Comparison of ENCODE assay signal across 21 cellular contexts in genomic region chr18:37574113-37574512, GRCh38. TPM values are rescaled to one million over a fixed set of nuclear protein-coding genes. Genes with fewer than 3 reads are reported as not detected.
DNase-seq lines count a peak whose midpoint lies in the region; ATAC-seq and TF ChIP-seq lines count a peak whose summit lies in the region.
"Had no signal": no experiment of that assay in that cellular context is flagged by ENCODE, and none has a peak within 500 bp of the region (broad histone marks: within the 10 kb centered on the region; RNA-seq: fewer than 3 reads in every experiment).

No MANE protein-coding gene starts in this region.

- H3K18ac ChIP-seq in neuronal stem cell (ENCODE audit: low read length) = peak overlapping the region; percentile 85

- H3K9me3 ChIP-seq in mammary epithelial cell (replicated peaks; ENCODE audit: insufficient read depth, low read length) (no peaks in the 10 kb centered on the region), neuronal stem cell (replicated peaks in 1 of 2; ENCODE audit: control insufficient read depth in 2 of 2, insufficient read depth in 1 of 2, low read depth in 1 of 2, low read length in 2 of 2) (no peaks in the 10 kb centered on the region)

- no peak overlapping the region for H3K23ac ChIP-seq in neuronal stem cell (ENCODE audit: low read depth, low read length, poor library complexity)

- H3K9ac ChIP-seq in mammary epithelial cell (ENCODE audit: insufficient read depth, low read length) (no peak overlapping the region), neuronal stem cell (ENCODE audit: low read depth, low read length, poor library complexity) (no peak overlapping the region)

- no peak overlapping the region for H2BK12ac ChIP-seq in neuronal stem cell (ENCODE audit: low read length)

- H3K79me2 ChIP-seq in mammary epithelial cell (ENCODE audit: insufficient read depth, low read length) = no peaks in the 10 kb centered on the region

- H3K4me2 ChIP-seq in mammary epithelial cell (ENCODE audit: insufficient read depth, low read depth, low read length) = no peak overlapping the region
- no peak overlapping the region for H3K4me2 ChIP-seq in neuronal stem cell (ENCODE audit: insufficient read depth, low read length, poor library complexity, severe bottlenecking)

- no peak overlapping the region for H3K4ac ChIP-seq in neuronal stem cell (ENCODE audit: low read length)

- 68% methylated on average over 6 of the region's 7 CpGs for WGBS in mammary epithelial cell (ENCODE audit: low coverage, missing lambda C conversion rate)
- no CpG with 5 or more reads among the region's 7 CpGs for WGBS in neuronal stem cell (ENCODE audit: extremely low coverage in 2 of 2, insufficient read length in 2 of 2, insufficient replicate concordance in 1 of 2), 2 donors

- no peak overlapping the region for H2BK15ac ChIP-seq in neuronal stem cell (ENCODE audit: low read length)

- dilution Hi-C loops in mammary epithelial cell (cut with HindIII; ENCODE audit: low sequenced_read_pairs) = no loop called here

- in situ Hi-C loops in mammary epithelial cell (cut with MboI; ENCODE audit: low sequenced_read_pairs in 2 of 2) = no loop called here

- H3K4me3 ChIP-seq in mammary epithelial cell (replicated peaks in 1 of 3; ENCODE audit: insufficient read depth in 1 of 3, low read depth in 2 of 3, low read length in 3 of 3) (no peak overlapping the region), neuronal stem cell (ENCODE audit: low read length in 2 of 2) (no peak overlapping the region)
- H3K4me3 ChIP-seq: skin epidermis had no signal

- no peak overlapping the region for H3K14ac ChIP-seq in neuronal stem cell (ENCODE audit: low read length)

- CTCF ChIA-PET in mammary epithelial cell (lab: Charles Lee; ENCODE audit: low non-redundant PET) = no interaction called here

- H3K4me1 ChIP-seq in mammary epithelial cell (ENCODE audit: insufficient read depth, low read length) (no peaks in the 10 kb centered on the region), neuronal stem cell (ENCODE audit: control insufficient read depth in 2 of 2, insufficient read depth in 1 of 2, low read depth in 1 of 2, low read length in 2 of 2) (peaks cover 0 to 18% of the 10 kb centered on the region in 2 donors)

- ATAC-seq in GM18909 (IDR thresholded peaks at IDR 0.05; ENCODE audit: poor library complexity, unreplicated experiment) = no peak
- ATAC-seq: left colon; natural killer cell treated with Interleukin-12 subunit alpha and Interleukin-12 subunit beta and Interleukin-15 and Interleukin-18, amount 100 ng/mL, for 72 hours had no signal

- H4K8ac ChIP-seq in neuronal stem cell (ENCODE audit: low read depth, low read length) = no peak overlapping the region

- no peaks in the 10 kb centered on the region for H3K79me1 ChIP-seq in neuronal stem cell (ENCODE audit: low read depth, low read length)

- no peak overlapping the region for H2AFZ ChIP-seq in mammary epithelial cell (ENCODE audit: low read depth, low read length)
- H2AFZ ChIP-seq in neuronal stem cell (ENCODE audit: low read length) = no peak overlapping the region

- H4K91ac ChIP-seq in neuronal stem cell (ENCODE audit: low read depth, low read length, poor library complexity) = no peak overlapping the region

- H4K20me1 ChIP-seq in mammary epithelial cell (ENCODE audit: insufficient read depth, low read length) = no peaks in the 10 kb centered on the region

- intact Hi-C loops in mammary epithelial cell (cut with micrococcal nuclease) = no loop called here

- DNase-seq in NCI-H1092 (lab: John Stamatoyannopoulos, UW) = peak; percentile 27
- DNase-seq in NCI-H1092 treated with DMSO at 0.1 percent for 48 hours (lab: John Stamatoyannopoulos, UW) = no peak
- DNase-seq in LHCN-M2 (ENCODE audit: low read depth) = peak; percentile 2
- peak; percentile 9 for DNase-seq in mammary epithelial cell
- DNase-seq in neuronal stem cell (ENCODE audit: low spot score) = no peak
- DNase-seq in epidermal melanocyte (ENCODE audit: insufficient read length, low spot score) = no peak
- no peak for DNase-seq in stimulated activated CD4-positive, alpha-beta T cell treated with anti-CD3 and anti-CD28 coated beads, Interleukin-4, amount 100 ng/mL, for 1 hour
- DNase-seq: activated CD4-positive, alpha-beta T cell treated with anti-CD3 and anti-CD28 coated beads for 48 hours; foreskin melanocyte; left colon; NCI-H1694; NCI-H345; Right ventricle myocardium superior; stimulated activated CD4-positive, alpha-beta T cell treated with anti-CD3 and anti-CD28 coated beads, Interleukin-4, amount 100 ng/mL, for 4 hours; SW 1271 had no signal

- H3K27me3 ChIP-seq in mammary epithelial cell (ENCODE audit: insufficient read depth, low read length) (peaks cover 9% of the 10 kb centered on the region), neuronal stem cell (ENCODE audit: control insufficient read depth in 3 of 3, insufficient read depth in 3 of 3, low read depth in 1 of 3, low read length in 3 of 3) (peaks cover 0 to 28% (median 9%) of the 10 kb centered on the region in 3 experiments)

- H2BK5ac ChIP-seq in neuronal stem cell (ENCODE audit: low read length) = no peak overlapping the region

- H3K36me3 ChIP-seq in mammary epithelial cell (ENCODE audit: insufficient read depth, low read length) (no peaks in the 10 kb centered on the region), neuronal stem cell (replicated peaks in 1 of 2; ENCODE audit: control insufficient read depth in 2 of 2, insufficient read depth in 2 of 2, low read length in 2 of 2) (no peaks in the 10 kb centered on the region)

- H2AK5ac ChIP-seq in neuronal stem cell (ENCODE audit: low read depth, low read length) = no peak overlapping the region

- H3K27ac ChIP-seq in mammary epithelial cell (ENCODE audit: insufficient read depth, low read depth, low read length) (no peak overlapping the region), neuronal stem cell (replicated peaks; ENCODE audit: low read length) (no peak overlapping the region)
- H3K27ac ChIP-seq: skin epidermis had no signal

- no peak for TF ChIP-seq CTCF in mammary epithelial cell (conservative IDR thresholded peaks at IDR 0.05 in 1 of 2, IDR thresholded peaks at IDR 0.05 in 1 of 2; ENCODE audit: extremely low read depth in 1 of 2, insufficient read depth in 1 of 2, low read depth in 1 of 2, low read length in 2 of 2)

- H2BK120ac ChIP-seq in neuronal stem cell (ENCODE audit: low read depth, low read length) = no peak overlapping the region

- BruUV-seq in mammary epithelial cell (replicated peaks; lab: Mats Ljungman, UMichigan) = no TSS peak

RNA-seq across cellular contexts. Expression of gene CELF4, which starts 8.5 kb away (rescaled TPM):
- total RNA-seq in LHCN-M2 (2014; rRNA removed) = not detected in 2 replicates
- polyA plus RNA-seq in LHCN-M2 (2012) = 0.01 TPM
- total RNA-seq in mammary epithelial cell = under 1 TPM in 1 of 2 donors, not detected in 1; 0.67 TPM
- not detected for polyA plus RNA-seq in mammary epithelial cell
- not detected for polyA minus RNA-seq in mammary epithelial cell
- polyA plus RNA-seq in neuronal stem cell (2013, experiment 1 of 2) = 8.5 TPM
- polyA plus RNA-seq in neuronal stem cell (2013, experiment 2 of 2) = 10.2 TPM
- total RNA-seq: activated T-helper 2 cell treated with anti-CD3 and anti-CD28 coated beads, Interferon-gamma antibody, Interleukin-2, Interleukin-4, amounts not matched to agents 10 μg/mL and 5 μg/mL and 100 μg/mL, durations not matched to agents 14 hours and 24 hours and 36 hours; endothelial cell of umbilical vein; natural killer cell treated with Interleukin-12 subunit alpha and Interleukin-12 subunit beta and Interleukin-15 and Interleukin-18, amount 100 ng/mL, for 72 hours had no signal
- polyA plus RNA-seq: BJ, endothelial cell of umbilical vein had no signal

Comparison
In these comparisons a context has a peak if more than half of its experiments do, and no peak if none do; other contexts are left out.
1. DNase-seq: peak in NCI-H1092 (single experiment), LHCN-M2 (single experiment) and mammary epithelial cell (single experiment); none in NCI-H1092 treated with DMSO at 0.1 percent for 48 hours (single experiment), neuronal stem cell (single experiment), epidermal melanocyte (single experiment) and stimulated activated CD4-positive, alpha-beta T cell treated with anti-CD3 and anti-CD28 coated beads, Interleukin-4, amount 100 ng/mL, for 1 hour (single experiment).